ENCODE assay signal across 23 cellular contexts in the genomic region with DNA sequence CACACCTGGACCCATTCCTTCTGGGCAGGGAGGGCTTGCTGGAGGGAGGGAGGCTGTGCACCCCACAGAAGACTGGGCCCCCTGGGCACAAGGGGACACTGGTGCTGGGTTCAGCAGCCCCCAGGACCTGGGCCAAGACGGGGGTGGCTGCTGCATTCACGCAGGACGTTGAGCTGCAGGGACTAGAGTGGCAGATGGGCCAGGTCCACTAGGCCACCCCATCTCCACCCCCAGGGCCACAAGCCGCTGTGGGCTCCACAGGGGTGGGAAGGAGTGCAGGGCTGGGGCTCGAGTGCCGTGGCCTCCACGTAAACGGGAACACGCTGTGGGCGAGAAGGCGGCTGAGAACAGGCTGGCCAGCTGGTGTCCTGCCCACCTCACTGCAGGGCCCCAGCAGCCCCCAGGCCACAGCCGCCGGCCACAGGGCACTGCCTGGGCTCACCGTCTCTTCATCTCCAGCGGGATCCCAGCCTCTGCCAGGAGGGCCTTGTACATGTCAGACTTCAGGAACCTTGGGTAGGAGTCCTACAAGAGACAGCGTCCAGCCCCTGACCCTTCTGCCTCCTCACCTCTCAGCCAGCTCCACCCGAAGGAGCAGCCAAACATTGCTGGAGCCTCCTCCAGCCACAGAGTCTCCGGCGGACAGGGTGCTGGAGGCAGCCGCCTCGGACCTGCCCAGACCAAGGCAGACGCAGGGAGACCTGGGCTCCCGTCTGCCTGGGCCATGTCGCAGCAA. TPM values are rescaled to one million over a fixed set of nuclear protein-coding genes. Genes with fewer than 3 reads are reported as not detected.
"Had no signal": no experiment of that assay in that cellular context is flagged by ENCODE, and none has a peak within 500 bp of the region (broad histone marks: within the 10 kb centered on the region; RNA-seq: fewer than 3 reads in every experiment).

No MANE protein-coding gene starts in this region.

- H3K27ac ChIP-seq: ascending aorta, breast epithelium, gastroesophageal sphincter, heart right ventricle, neutrophil, thoracic aorta, upper lobe of left lung had no signal

- H3K4me1 ChIP-seq: ascending aorta, breast epithelium, heart right ventricle, upper lobe of left lung had no signal

- H3K36me3 ChIP-seq: breast epithelium had no signal

- H3K4me3 ChIP-seq: ascending aorta, gastroesophageal sphincter, heart right ventricle, thoracic aorta, upper lobe of left lung had no signal

- H3K27me3 ChIP-seq: ascending aorta, breast epithelium, gastroesophageal sphincter, upper lobe of left lung had no signal

- DNase-seq: activated CD4-positive, alpha-beta T cell treated with anti-CD3 and anti-CD28 coated beads, Interleukin-2, amount 10 ng/mL, durations not matched to agents 24 days and 14 days; activated CD4-positive, CD25-positive, alpha-beta regulatory T cell; activated CD8-positive, alpha-beta memory T cell treated with anti-CD3 and anti-CD28 coated beads, Interleukin-2, amount 50 U/mL, for 4 hours; activated CD8-positive, alpha-beta T cell treated with anti-CD3 and anti-CD28 coated beads, Interleukin-2, amount 10 ng/mL, durations not matched to agents 7 days and 5 days; activated effector memory CD4-positive, alpha-beta T cell treated with anti-CD3 and anti-CD28 coated beads, Interleukin-2, amount 50 U/mL, for 16 hours; activated T-cell treated with anti-CD3 and anti-CD28 coated beads, Interleukin-2, amount 50 U/mL, for 48 hours; cerebellar nuclear complex; effector CD8-positive, alpha-beta T cell; heart right ventricle; mesendoderm; naive thymus-derived CD8-positive, alpha-beta T cell; stimulated activated naive B cell treated with anti-CD40 and anti-IgM and Interleukin-4, amounts not matched to agents 10 μg/mL and 1 μg/mL and 100 μg/mL, for 72 hours; T-helper 1 cell; T-helper 9 cell had no signal

- H3K9me3 ChIP-seq: ascending aorta, breast epithelium, gastroesophageal sphincter, heart right ventricle, neutrophil, thoracic aorta, upper lobe of left lung had no signal

RNA-seq across cellular contexts. Expression of a gene that starts 6.5 kb away (rescaled TPM):
- total RNA-seq: activated CD8-positive, alpha-beta T cell treated with anti-CD3 and anti-CD28 coated beads, Interleukin-2, amount 10 ng/mL, durations not matched to agents 7 days and 5 days; naive thymus-derived CD8-positive, alpha-beta T cell had no signal

RNA-seq across cellular contexts. Expression of a gene that starts 11.2 kb away (rescaled TPM):
- total RNA-seq: activated CD4-positive, alpha-beta T cell treated with anti-CD3 and anti-CD28 coated beads, Interleukin-2, amount 10 ng/mL, durations not matched to agents 24 days and 14 days; activated CD8-positive, alpha-beta T cell treated with anti-CD3 and anti-CD28 coated beads, Interleukin-2, amount 10 ng/mL, durations not matched to agents 7 days and 5 days; ascending aorta; esophagus mucosa; lower leg skin; renal cortical epithelial cell; thoracic aorta had no signal

RNA-seq across cellular contexts. Expression of a gene that starts 13.7 kb away (rescaled TPM):
- total RNA-seq: activated CD4-positive, alpha-beta T cell treated with anti-CD3 and anti-CD28 coated beads, Interleukin-2, amount 10 ng/mL, durations not matched to agents 24 days and 14 days; activated CD8-positive, alpha-beta T cell treated with anti-CD3 and anti-CD28 coated beads, Interleukin-2, amount 10 ng/mL, durations not matched to agents 7 days and 5 days; ascending aorta; breast epithelium; esophagus mucosa; renal cortical epithelial cell had no signal
